17 cellular contexts compared by ENCODE assay signal in the genomic region with DNA sequence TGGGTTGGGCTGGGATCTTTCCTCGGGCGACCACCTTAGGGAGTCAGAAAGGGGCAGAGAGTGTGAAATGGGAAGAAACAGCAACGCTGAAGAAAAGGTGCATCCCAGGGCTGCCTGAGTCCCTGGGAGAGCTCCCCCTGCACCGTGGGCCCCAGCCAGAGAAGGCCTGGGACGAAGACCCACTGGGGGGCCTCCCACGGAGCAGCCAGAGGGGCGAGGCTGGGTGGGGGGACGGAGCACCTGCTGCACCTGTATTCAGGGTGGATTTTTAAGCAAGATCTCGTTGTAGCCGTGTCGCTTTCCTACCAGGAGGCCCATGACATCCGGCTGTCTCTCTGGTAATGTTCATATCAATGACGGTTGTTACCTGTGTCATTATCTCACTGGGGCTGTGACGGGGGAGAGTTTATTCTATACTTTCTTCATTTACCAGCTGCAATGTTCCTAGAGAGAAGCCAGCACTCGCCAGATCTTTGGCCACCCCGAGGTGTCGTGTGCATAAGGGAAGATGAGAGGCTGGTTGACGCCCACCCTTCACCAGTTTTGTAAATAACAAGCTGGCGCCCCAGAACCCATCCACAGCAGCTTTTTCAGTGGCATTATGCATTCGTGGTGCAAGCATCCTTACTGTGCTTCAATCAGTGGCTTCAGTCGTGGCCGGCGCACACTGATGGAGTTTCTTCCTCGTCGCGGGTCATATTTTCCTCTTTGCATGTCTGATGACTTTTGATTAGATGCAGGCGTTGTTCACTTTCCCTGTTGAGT. TPM values are rescaled to one million over a fixed set of nuclear protein-coding genes. Genes with fewer than 3 reads are reported as not detected.
DNase-seq lines count a peak whose midpoint lies in the region; ATAC-seq, FAIRE-seq and TF ChIP-seq lines count a peak whose summit lies in the region.
"Had no signal": no experiment of that assay in that cellular context is flagged by ENCODE, and none has a peak within 500 bp of the region (broad histone marks: within the 10 kb centered on the region; RNA-seq: fewer than 3 reads in every experiment).

No MANE protein-coding gene starts in this region.

- H3K36me3 Mint-ChIP-seq in activated naive CD4-positive, alpha-beta T cell treated with anti-CD3 and anti-CD28 coated beads, Interleukin-2, amount 10 ng/mL, durations not matched to agents 7 days and 5 days, result peaks cover 4% of the 10 kb centered on the region

- H3K4me1 Mint-ChIP-seq in activated naive CD4-positive, alpha-beta T cell treated with anti-CD3 and anti-CD28 coated beads, Interleukin-2, amount 10 ng/mL, durations not matched to agents 7 days and 5 days, result peaks cover 21% of the 10 kb centered on the region

- peak overlapping the region; percentile 34 for H3K4me2 ChIP-seq in keratinocyte (ENCODE audit: control insufficient read depth, extremely low read depth, insufficient read depth, low read depth, low read length)

- DNase-seq in activated naive CD4-positive, alpha-beta T cell treated with anti-CD3 and anti-CD28 coated beads, Interleukin-2, amount 10 ng/mL, durations not matched to agents 7 days and 5 days, result no peak
- no peak for DNase-seq in activated naive CD4-positive, alpha-beta T cell (lab: John Stamatoyannopoulos, UW)
- DNase-seq in RWPE2 (ENCODE audit: low spot score) (peak; percentile 35), keratinocyte (ENCODE audit: low read depth, low spot score) (no peak), upper lobe of right lung (no peak), tibial artery (no peak), HPDE6-E6E7 (ENCODE audit: extremely low spot score) (no peak)
- DNase-seq: caudate nucleus, H7, NCI-H524, uterus had no signal

- no peak overlapping the region for H3K9ac ChIP-seq in keratinocyte (ENCODE audit: control insufficient read depth, extremely low read depth, insufficient read depth, low read length)

- dilution Hi-C loops in keratinocyte (cut with MboI; ENCODE audit: extremely low pct_ligation_motif_present, low sequenced_read_pairs), result no loop called here

- no peaks in the 10 kb centered on the region for H3K27me3 ChIP-seq in RWPE2 (ENCODE audit: insufficient read depth, poor library complexity, severe bottlenecking)
- H3K27me3 ChIP-seq in keratinocyte (ENCODE audit: control insufficient read depth, extremely low read depth, insufficient read depth, low read length), result no peaks in the 10 kb centered on the region
- no peaks in the 10 kb centered on the region for H3K27me3 ChIP-seq in upper lobe of right lung
- peaks cover 0 to 3% of the 10 kb centered on the region in 2 donors for H3K27me3 ChIP-seq in tibial artery
- H3K27me3 ChIP-seq: uterus had no signal

- no peaks in the 10 kb centered on the region for H4K20me1 ChIP-seq in keratinocyte (ENCODE audit: control insufficient read depth, extremely low read depth, insufficient read depth, low read length)

- H3K27ac ChIP-seq in RWPE2 (ENCODE audit: poor library complexity, severe bottlenecking) (peak overlapping the region; percentile 49), keratinocyte (ENCODE audit: control insufficient read depth, insufficient read depth, low read length) (peak overlapping the region; percentile 47), upper lobe of right lung (peak overlapping the region; percentile 60), tibial artery (no peak overlapping the region)
- H3K27ac ChIP-seq: gastroesophageal sphincter, uterus had no signal

- H3K9me3 ChIP-seq in RWPE2 (ENCODE audit: severe bottlenecking), result no peaks in the 10 kb centered on the region
- no peaks in the 10 kb centered on the region for H3K9me3 ChIP-seq in keratinocyte (ENCODE audit: control insufficient read depth, low read depth, low read length)
- H3K9me3 ChIP-seq in upper lobe of right lung, result no peaks in the 10 kb centered on the region
- no peaks in the 10 kb centered on the region for H3K9me3 ChIP-seq in tibial artery
- H3K9me3 ChIP-seq: gastroesophageal sphincter, uterus had no signal

- H2AFZ ChIP-seq in keratinocyte (ENCODE audit: control insufficient read depth, low read length), result no peak overlapping the region

- intact Hi-C loops in upper lobe of right lung (cut with DNase I) (no loop called here), tibial artery (cut with DNase I; ENCODE audit: low total_unique reads) (loop anchor here (10.0 kb wide), 1 partner anchor 85 kb away; no protein-coding TSS in a partner anchor)

- H3K4me1 ChIP-seq in RWPE2 (ENCODE audit: insufficient read depth, poor library complexity, severe bottlenecking), result peaks cover 6% of the 10 kb centered on the region
- H3K4me1 ChIP-seq in keratinocyte (ENCODE audit: control insufficient read depth, extremely low read depth, insufficient read depth, low read length), result peaks cover 16% of the 10 kb centered on the region
- peaks cover 10% of the 10 kb centered on the region for H3K4me1 ChIP-seq in upper lobe of right lung
- peaks cover 0 to 6% (median under 1%) of the 10 kb centered on the region in 4 donors for H3K4me1 ChIP-seq in tibial artery

- H3K4me3 Mint-ChIP-seq in activated naive CD4-positive, alpha-beta T cell treated with anti-CD3 and anti-CD28 coated beads, Interleukin-2, amount 10 ng/mL, durations not matched to agents 7 days and 5 days, result no peak overlapping the region
- H3K4me3 Mint-ChIP-seq: activated naive CD4-positive, alpha-beta T cell treated with anti-CD3 and anti-CD28 coated beads for 36 hours had no signal

- no peaks in the 10 kb centered on the region for H3K79me2 ChIP-seq in keratinocyte (ENCODE audit: control insufficient read depth, insufficient read depth, low read length)

- ATAC-seq in RWPE2 (ENCODE audit: low read depth) (no peak), upper lobe of right lung (no peak), HG02938 (IDR thresholded peaks at IDR 0.05; ENCODE audit: unreplicated experiment) (no peak)
- ATAC-seq: gastroesophageal sphincter, sciatic nerve had no signal

- no peaks in the 10 kb centered on the region for H3K36me3 ChIP-seq in RWPE2 (ENCODE audit: low read depth)
- H3K36me3 ChIP-seq in keratinocyte (ENCODE audit: control insufficient read depth in 2 of 2, extremely low read depth in 1 of 2, insufficient read depth in 2 of 2, low read length in 2 of 2), result no peaks in the 10 kb centered on the region
- no peaks in the 10 kb centered on the region for H3K36me3 ChIP-seq in upper lobe of right lung
- H3K36me3 ChIP-seq in tibial artery, result no peaks in the 10 kb centered on the region
- H3K36me3 ChIP-seq: gastroesophageal sphincter, uterus had no signal

- H3K27ac Mint-ChIP-seq in activated naive CD4-positive, alpha-beta T cell treated with anti-CD3 and anti-CD28 coated beads, Interleukin-2, amount 10 ng/mL, durations not matched to agents 7 days and 5 days, result peak overlapping the region; percentile 91
- H3K27ac Mint-ChIP-seq: activated naive CD4-positive, alpha-beta T cell treated with anti-CD3 and anti-CD28 coated beads for 36 hours had no signal

- peaks cover 29% of the 10 kb centered on the region for H3K27me3 Mint-ChIP-seq in activated naive CD4-positive, alpha-beta T cell treated with anti-CD3 and anti-CD28 coated beads, Interleukin-2, amount 10 ng/mL, durations not matched to agents 7 days and 5 days

- no peaks in the 10 kb centered on the region for H3K9me1 ChIP-seq in keratinocyte (ENCODE audit: control insufficient read depth, extremely low read depth, insufficient read depth, low read length)

- TF ChIP-seq CTCF in RWPE2 (IDR thresholded peaks at IDR 0.05; ENCODE audit: poor library complexity, severe bottlenecking) (no peak), keratinocyte (optimal IDR thresholded peaks at IDR 0.05 in 1 of 3, IDR thresholded peaks at IDR 0.05 in 1 of 3, conservative IDR thresholded peaks at IDR 0.05 in 1 of 3; ENCODE audit: extremely low read depth in 1 of 3, insufficient read depth in 2 of 3, low read length in 3 of 3) (no peak), upper lobe of right lung (IDR thresholded peaks at IDR 0.05) (no peak), tibial artery (IDR thresholded peaks at IDR 0.05) (no peak)

- H3K9me3 Mint-ChIP-seq in activated naive CD4-positive, alpha-beta T cell treated with anti-CD3 and anti-CD28 coated beads, Interleukin-2, amount 10 ng/mL, durations not matched to agents 7 days and 5 days, result no peaks in the 10 kb centered on the region
- H3K9me3 Mint-ChIP-seq: activated naive CD4-positive, alpha-beta T cell treated with anti-CD3 and anti-CD28 coated beads for 36 hours had no signal

- H3K4me3 ChIP-seq in RWPE2 (ENCODE audit: severe bottlenecking) (no peak overlapping the region), keratinocyte (ENCODE audit: control insufficient read depth in 2 of 3, extremely low read depth in 1 of 3, insufficient read depth in 2 of 3, low read depth in 1 of 3, low read length in 3 of 3) (no peak overlapping the region), upper lobe of right lung (no peak overlapping the region), tibial artery (no peak overlapping the region)
- H3K4me3 ChIP-seq: gastroesophageal sphincter, uterus had no signal

- CTCF ChIA-PET in activated naive CD4-positive, alpha-beta T cell treated with anti-CD3 and anti-CD28 coated beads, Interleukin-2, amount 10 ng/mL, durations not matched to agents 7 days and 5 days (lab: Charles Lee), result interaction anchor here (0.5 to 2.0 kb wide), 3 partner anchors 10 to 15 kb away, joined by 3 to 17 read pairs (median 5); no protein-coding TSS in a partner anchor

- FAIRE-seq in keratinocyte (lab: Jason Lieb, UNC), result no peak
- FAIRE-seq: endometrium had no signal

RNA-seq across cellular contexts. Expression of gene PCGF3, which starts 5.6 kb away (rescaled TPM):
- 40.1 to 58.8 TPM (median 42.0 TPM) in 3 replicates for polyA plus RNA-seq in keratinocyte
- polyA plus RNA-seq in keratinocyte (2011; ENCODE audit: low read depth), result 29.2 TPM
- 25.1 and 40.5 TPM in 2 replicates for polyA plus RNA-seq in keratinocyte (2011; cell fraction: cytosol; rRNA removed)
- polyA plus RNA-seq in keratinocyte (2011; cell fraction: nucleus; rRNA removed), result 95.0 and 116 TPM in 2 replicates
- 35.2 and 39.7 TPM in 2 replicates for polyA plus RNA-seq in keratinocyte (2012; ENCODE audit: low replicate concordance)
- 51.3 to 108 TPM (median 53.1 TPM) in 3 replicates for polyA minus RNA-seq in keratinocyte
- polyA minus RNA-seq in keratinocyte (2011; cell fraction: cytosol; rRNA and poly(A)+ RNA removed), result 54.3 TPM
- polyA minus RNA-seq in keratinocyte (2011; cell fraction: nucleus; rRNA and poly(A)+ RNA removed), result 38.6 and 43.2 TPM in 2 replicates
- total RNA-seq in upper lobe of right lung, result 42.2 TPM

RNA-seq across cellular contexts. Expression of gene SLC49A3, which starts 11.0 kb away (rescaled TPM):
- polyA plus RNA-seq in keratinocyte, result 0.04 to 0.09 TPM in 2 of 3 replicates, not detected in the other
- polyA plus RNA-seq in keratinocyte (2011; ENCODE audit: low read depth), result 1.4 TPM
- polyA plus RNA-seq in keratinocyte (2011; cell fraction: cytosol; rRNA removed), result not detected in 2 replicates
- 0.09 TPM in 1 of 2 replicates, not detected in the other for polyA plus RNA-seq in keratinocyte (2011; cell fraction: nucleus; rRNA removed)
- polyA plus RNA-seq in keratinocyte (2012; ENCODE audit: low replicate concordance), result 1.0 TPM in 1 of 2 replicates, not detected in the other
- not detected in 3 replicates for polyA minus RNA-seq in keratinocyte
- polyA minus RNA-seq in keratinocyte (2011; cell fraction: cytosol; rRNA and poly(A)+ RNA removed), result not detected
- polyA minus RNA-seq in keratinocyte (2011; cell fraction: nucleus; rRNA and poly(A)+ RNA removed), result not detected in 2 replicates
- 32.9 TPM for total RNA-seq in upper lobe of right lung
- total RNA-seq: activated naive CD4-positive, alpha-beta T cell treated with anti-CD3 and anti-CD28 coated beads for 36 hours had no signal
- polyA plus RNA-seq: AG04450 had no signal

RNA-seq across cellular contexts. Expression of gene MYL5, which starts 25.7 kb away (rescaled TPM):
- polyA plus RNA-seq in keratinocyte, result 6.4 to 12.5 TPM (median 8.0 TPM) in 3 replicates
- 5.7 TPM for polyA plus RNA-seq in keratinocyte (2011; ENCODE audit: low read depth)
- 6.8 and 10.3 TPM in 2 replicates for polyA plus RNA-seq in keratinocyte (2011; cell fraction: cytosol; rRNA removed)
- polyA plus RNA-seq in keratinocyte (2011; cell fraction: nucleus; rRNA removed), result 18.3 and 25.5 TPM in 2 replicates
- 6.6 and 8.3 TPM in 2 replicates for polyA plus RNA-seq in keratinocyte (2012; ENCODE audit: low replicate concordance)
- polyA minus RNA-seq in keratinocyte, result 3.6 to 7.9 TPM (median 3.9 TPM) in 3 replicates
- not detected for polyA minus RNA-seq in keratinocyte (2011; cell fraction: cytosol; rRNA and poly(A)+ RNA removed)
- polyA minus RNA-seq in keratinocyte (2011; cell fraction: nucleus; rRNA and poly(A)+ RNA removed), result 5.9 and 9.0 TPM in 2 replicates
- 9.7 TPM for total RNA-seq in upper lobe of right lung

RNA-seq across cellular contexts. Expression of gene ATP5ME, which starts 25.9 kb away (rescaled TPM):
- 438 to 506 TPM (median 498 TPM) in 3 replicates for polyA plus RNA-seq in keratinocyte
- polyA plus RNA-seq in keratinocyte (2011; ENCODE audit: low read depth), result 767 TPM
- polyA plus RNA-seq in keratinocyte (2011; cell fraction: cytosol; rRNA removed), result 470 and 607 TPM in 2 replicates
- 159 and 184 TPM in 2 replicates for polyA plus RNA-seq in keratinocyte (2011; cell fraction: nucleus; rRNA removed)
- 1,121 and 1,143 TPM in 2 replicates for polyA plus RNA-seq in keratinocyte (2012; ENCODE audit: low replicate concordance)
- 91.8 to 178 TPM (median 141 TPM) in 3 replicates for polyA minus RNA-seq in keratinocyte
- 241 TPM for polyA minus RNA-seq in keratinocyte (2011; cell fraction: cytosol; rRNA and poly(A)+ RNA removed)
- 12.8 and 13.9 TPM in 2 replicates for polyA minus RNA-seq in keratinocyte (2011; cell fraction: nucleus; rRNA and poly(A)+ RNA removed)
- total RNA-seq in upper lobe of right lung, result 167 TPM

Comparison
In these comparisons a context has a peak if more than half of its experiments do, and no peak if none do; other contexts are left out.
1. H3K27ac ChIP-seq: peak in RWPE2 (single experiment), keratinocyte (single experiment) and upper lobe of right lung (single experiment); none in tibial artery (0 of 2).